Comparison of ENCODE assay signal across 37 cellular contexts in the genomic region with DNA sequence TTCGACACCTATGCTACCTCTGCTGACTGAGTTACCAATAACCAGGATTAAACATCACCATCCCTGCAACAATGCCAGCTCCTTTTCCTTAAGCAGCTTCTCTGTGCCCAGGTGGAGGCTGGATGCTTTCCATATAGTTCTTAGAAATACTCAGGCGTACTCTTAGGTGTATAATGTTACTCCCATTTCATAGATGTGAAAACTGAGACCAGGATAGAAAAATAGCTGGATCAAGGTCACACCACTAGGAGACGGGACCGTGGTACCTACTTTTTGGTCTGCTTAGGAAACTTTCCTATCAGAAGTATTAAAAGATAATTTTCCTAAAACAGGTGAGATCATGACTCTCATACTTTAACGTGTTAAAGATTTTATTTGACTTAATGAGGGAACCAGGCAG.
"Had no signal": no experiment of that assay in that cellular context is flagged by ENCODE, and none has a peak within 500 bp of the region (broad histone marks: within the 10 kb centered on the region; RNA-seq: fewer than 3 reads in every experiment).

No MANE protein-coding gene starts in this region.

- H3K27ac Mint-ChIP-seq: activated B cell treated with CpG ODN at 0.5 μM for 24 hours; activated CD4-positive, alpha-beta memory T cell treated with anti-CD3 and anti-CD28 coated beads for 36 hours; activated CD4-positive, alpha-beta T cell treated with anti-CD3 and anti-CD28 coated beads, Interleukin-2, amount 10 ng/mL, durations not matched to agents 24 days and 14 days; activated CD8-positive, alpha-beta T cell treated with anti-CD3 and anti-CD28 coated beads for 36 hours; activated naive CD4-positive, alpha-beta T cell treated with anti-CD3 and anti-CD28 coated beads for 36 hours; activated naive CD4-positive, alpha-beta T cell treated with anti-CD3 and anti-CD28 coated beads, Interleukin-2, amount 50 U/mL, for 72 hours; activated naive CD8-positive, alpha-beta T cell treated with anti-CD3 and anti-CD28 coated beads for 36 hours; activated T-cell treated with anti-CD3 and anti-CD28 coated beads, Interleukin-2, amount 50 U/mL, for 72 hours; activated T-helper 1 cell treated with anti-CD3 and anti-CD28 coated beads, Interleukin-12 subunit alpha, Interleukin-12 subunit beta, Interleukin-2, Interleukin-4 antibody, amounts not matched to agents 30 ng/mL and 10 ng/mL and 1 ng/mL, durations not matched to agents 14 hours and 24 hours and 36 hours; activated T-helper 17 cell treated with anti-CD3 and anti-CD28 coated beads, Interleukin-2, amount 50 U/mL, for 72 hours; T-helper 1 cell treated with Interleukin-12 subunit alpha and Interleukin-12 subunit beta and Interleukin-4 antibody, amounts not matched to agents 30 μg/mL and 1 μg/mL, for 36 hours; T-helper 2 cell treated with Interferon-gamma antibody and Interleukin-4, amounts not matched to agents 5 μg/mL and 100 μg/mL, for 36 hours had no signal

- H3K36me3 Mint-ChIP-seq: activated CD4-positive, alpha-beta memory T cell treated with anti-CD3 and anti-CD28 coated beads for 36 hours; activated naive CD8-positive, alpha-beta T cell treated with anti-CD3 and anti-CD28 coated beads for 36 hours had no signal

- H3K9me3 Mint-ChIP-seq: activated B cell treated with CpG ODN at 0.5 μM for 24 hours; activated CD4-positive, alpha-beta memory T cell treated with anti-CD3 and anti-CD28 coated beads for 36 hours; activated CD4-positive, alpha-beta T cell treated with anti-CD3 and anti-CD28 coated beads, Interleukin-2, amount 10 ng/mL, durations not matched to agents 24 days and 14 days; activated CD8-positive, alpha-beta T cell treated with anti-CD3 and anti-CD28 coated beads for 36 hours; activated naive CD4-positive, alpha-beta T cell treated with anti-CD3 and anti-CD28 coated beads for 36 hours; activated naive CD4-positive, alpha-beta T cell treated with anti-CD3 and anti-CD28 coated beads, Interleukin-2, amount 50 U/mL, for 72 hours; activated naive CD8-positive, alpha-beta T cell treated with anti-CD3 and anti-CD28 coated beads for 36 hours; activated T-cell treated with anti-CD3 and anti-CD28 coated beads, Interleukin-2, amount 50 U/mL, for 4 hours; activated T-cell treated with anti-CD3 and anti-CD28 coated beads, Interleukin-2, amount 50 U/mL, for 72 hours; activated T-helper 1 cell treated with anti-CD3 and anti-CD28 coated beads, Interleukin-12 subunit alpha, Interleukin-12 subunit beta, Interleukin-2, Interleukin-4 antibody, amounts not matched to agents 30 ng/mL and 10 ng/mL and 1 ng/mL, durations not matched to agents 14 hours and 24 hours and 36 hours; activated T-helper 17 cell treated with anti-CD3 and anti-CD28 coated beads, Interleukin-2, amount 50 U/mL, for 72 hours; central memory CD8-positive, alpha-beta T cell; T-helper 1 cell treated with Interleukin-12 subunit alpha and Interleukin-12 subunit beta and Interleukin-4 antibody, amounts not matched to agents 30 μg/mL and 1 μg/mL, for 36 hours; T-helper 2 cell treated with Interferon-gamma antibody and Interleukin-4, amounts not matched to agents 5 μg/mL and 100 μg/mL, for 36 hours had no signal

- H3K27ac ChIP-seq: adrenal gland, body of pancreas, cardiac muscle cell, VCaP had no signal

- H3K4me3 ChIP-seq: adrenal gland, body of pancreas, cardiac muscle cell had no signal

- FAIRE-seq: astrocyte, TTC549 had no signal

- ATAC-seq: activated CD8-positive, alpha-beta T cell treated with anti-CD3 and anti-CD28 coated beads for 36 hours; activated naive CD4-positive, alpha-beta T cell treated with anti-CD3 and anti-CD28 coated beads, Interleukin-2, amount 50 U/mL, for 72 hours; activated T-cell treated with anti-CD3 and anti-CD28 coated beads, Interleukin-2, amount 50 U/mL, for 4 hours; activated T-cell treated with anti-CD3 and anti-CD28 coated beads, Interleukin-2, amount 50 U/mL, for 72 hours; activated T-helper 17 cell treated with anti-CD3 and anti-CD28 coated beads, Interleukin-2, amount 50 U/mL, for 72 hours; body of pancreas had no signal

- H3K36me3 ChIP-seq: adrenal gland, cardiac muscle cell had no signal

- H3K4me1 ChIP-seq: adrenal gland, body of pancreas had no signal

- H3K4me3 Mint-ChIP-seq: activated B cell treated with CpG ODN at 0.5 μM for 24 hours; activated CD4-positive, alpha-beta memory T cell treated with anti-CD3 and anti-CD28 coated beads for 36 hours; activated CD4-positive, alpha-beta T cell treated with anti-CD3 and anti-CD28 coated beads, Interleukin-2, amount 10 ng/mL, durations not matched to agents 24 days and 14 days; activated CD8-positive, alpha-beta T cell treated with anti-CD3 and anti-CD28 coated beads for 36 hours; activated naive CD4-positive, alpha-beta T cell treated with anti-CD3 and anti-CD28 coated beads for 36 hours; activated naive CD8-positive, alpha-beta T cell treated with anti-CD3 and anti-CD28 coated beads for 36 hours; activated T-cell treated with anti-CD3 and anti-CD28 coated beads, Interleukin-2, amount 50 U/mL, for 4 hours; activated T-cell treated with anti-CD3 and anti-CD28 coated beads, Interleukin-2, amount 50 U/mL, for 72 hours; activated T-helper 1 cell treated with anti-CD3 and anti-CD28 coated beads, Interleukin-12 subunit alpha, Interleukin-12 subunit beta, Interleukin-2, Interleukin-4 antibody, amounts not matched to agents 30 ng/mL and 10 ng/mL and 1 ng/mL, durations not matched to agents 14 hours and 24 hours and 36 hours; activated T-helper 17 cell treated with anti-CD3 and anti-CD28 coated beads, Interleukin-2, amount 50 U/mL, for 72 hours; central memory CD8-positive, alpha-beta T cell; T-helper 1 cell treated with Interleukin-12 subunit alpha and Interleukin-12 subunit beta and Interleukin-4 antibody, amounts not matched to agents 30 μg/mL and 1 μg/mL, for 36 hours; T-helper 2 cell treated with Interferon-gamma antibody and Interleukin-4, amounts not matched to agents 5 μg/mL and 100 μg/mL, for 36 hours had no signal

- H3K4me1 Mint-ChIP-seq: activated B cell treated with CpG ODN at 0.5 μM for 24 hours; activated CD4-positive, alpha-beta T cell treated with anti-CD3 and anti-CD28 coated beads, Interleukin-2, amount 10 ng/mL, durations not matched to agents 24 days and 14 days; activated naive CD8-positive, alpha-beta T cell treated with anti-CD3 and anti-CD28 coated beads for 36 hours; activated T-helper 17 cell treated with anti-CD3 and anti-CD28 coated beads, Interleukin-2, amount 50 U/mL, for 72 hours; central memory CD8-positive, alpha-beta T cell had no signal

- H3K27me3 ChIP-seq: adrenal gland, body of pancreas, cardiac muscle cell had no signal

- DNase-seq: activated B cell treated with CpG ODN at 0.5 μM for 24 hours; activated CD4-positive, alpha-beta memory T cell treated with anti-CD3 and anti-CD28 coated beads for 36 hours; activated CD4-positive, alpha-beta T cell treated with anti-CD3 and anti-CD28 coated beads for 4 hours; activated CD4-positive, alpha-beta T cell treated with anti-CD3 and anti-CD28 coated beads, Interleukin-2, amount 10 ng/mL, durations not matched to agents 24 days and 14 days; activated CD4-positive, alpha-beta T cell treated with anti-CD3 and anti-CD28 coated beads, Interleukin-2, amount 50 U/mL, for 1 hour; activated CD4-positive, alpha-beta T cell treated with anti-CD3 and anti-CD28 coated beads, Interleukin-2, amount 50 U/mL, for 4 hours; activated CD4-positive, CD25-positive, alpha-beta regulatory T cell treated with anti-CD3 and anti-CD28 coated beads, Interleukin-2, amount 50 U/mL, for 72 hours; activated CD8-positive, alpha-beta memory T cell treated with anti-CD3 and anti-CD28 coated beads, Interleukin-2, amount 50 U/mL, for 4 hours; activated CD8-positive, alpha-beta T cell treated with anti-CD3 and anti-CD28 coated beads for 36 hours; activated effector memory CD4-positive, alpha-beta T cell treated with anti-CD3 and anti-CD28 coated beads, Interleukin-2, amount 50 U/mL, for 16 hours; activated gamma-delta T cell treated with Interleukin-2 at 50 U/mL for 16 hours; activated naive CD4-positive, alpha-beta T cell; activated naive CD4-positive, alpha-beta T cell treated with anti-CD3 and anti-CD28 coated beads for 36 hours; activated naive CD4-positive, alpha-beta T cell treated with anti-CD3 and anti-CD28 coated beads, Interleukin-2, amount 50 U/mL, for 16 hours; activated naive CD8-positive, alpha-beta T cell treated with anti-CD3 and anti-CD28 coated beads for 36 hours; activated T-cell treated with anti-CD3 and anti-CD28 coated beads for 4 hours; activated T-cell treated with anti-CD3 and anti-CD28 coated beads, Interleukin-2, amount 50 U/mL, for 1 hour; activated T-cell treated with anti-CD3 and anti-CD28 coated beads, Interleukin-2, amount 50 U/mL, for 4 hours; activated T-cell treated with anti-CD3 and anti-CD28 coated beads, Interleukin-2, amount 50 U/mL, for 72 hours; adrenal gland; amniotic stem cell; aorta; caudate nucleus; cerebellar nuclear complex; T-helper 2 cell; T-helper 9 cell had no signal

- H3K9me3 ChIP-seq: adrenal gland, body of pancreas had no signal
